Comparison of ENCODE assay signal across 9 cellular contexts in the genomic region with DNA sequence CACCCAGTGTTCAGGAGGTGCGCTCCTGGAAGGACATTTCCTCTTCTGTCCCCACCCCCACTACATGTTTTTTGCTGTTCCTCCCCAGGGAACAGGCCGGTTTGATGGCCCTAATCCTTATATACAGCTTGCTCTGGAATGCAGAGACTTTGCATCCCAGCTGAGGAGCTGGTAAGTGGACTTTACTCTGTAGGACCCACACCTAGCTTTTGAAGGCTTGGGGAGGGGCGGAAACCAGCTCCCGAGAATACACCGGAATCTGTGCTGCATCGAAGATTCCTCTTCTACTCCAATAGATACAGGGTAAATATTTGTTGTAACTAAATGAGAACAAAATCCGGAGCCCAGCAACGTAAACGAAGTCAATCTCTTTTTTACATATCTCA. TPM values are rescaled to one million over a fixed set of nuclear protein-coding genes. Genes with fewer than 3 reads are reported as not detected.
A peak's percentile ranks its signal among the peaks of the same experiment; 100 is the strongest.
DNase-seq lines count a peak whose midpoint lies in the region; ATAC-seq and TF ChIP-seq lines count a peak whose summit lies in the region.
"Had no signal": no experiment of that assay in that cellular context is flagged by ENCODE, and none has a peak within 500 bp of the region (broad histone marks: within the 10 kb centered on the region; RNA-seq: fewer than 3 reads in every experiment).

No MANE protein-coding gene starts in this region.

- H3K4me3 Mint-ChIP-seq in glutamatergic neuron (ENCODE audit: unreplicated experiment) (peak overlapping the region; percentile 96), neural progenitor cell (peak overlapping the region; percentile 88)

- H3K4me3 ChIP-seq in H7 (ENCODE audit: insufficient read depth, low read depth, low read length) (peak overlapping the region; percentile 90), NT2/D1 (ENCODE audit: insufficient read length, low read depth) (peak overlapping the region; percentile 75), neural progenitor cell (peak overlapping the region; percentile 83)

- DNase-seq in H7 (peak; percentile 61), NT2/D1 (ENCODE audit: low read depth, low spot score) (peak; percentile 85), glutamatergic neuron (no peak), neural progenitor cell (ENCODE audit: low spot score) (peak; percentile 71)
- DNase-seq: activated CD4-positive, alpha-beta T cell treated with anti-CD3 and anti-CD28 coated beads, Interleukin-2, amount 50 U/mL, for 48 hours; MG63 had no signal

- TF ChIP-seq CTCF in glutamatergic neuron (IDR thresholded peaks at IDR 0.05; ENCODE audit: partially characterized antibody, unreplicated experiment) = no peak
- TF ChIP-seq CTCF in neural progenitor cell (IDR thresholded peaks at IDR 0.05) = no peak

- H3K4me1 ChIP-seq in NT2/D1 (ENCODE audit: insufficient read depth, insufficient read length) (peaks cover 22% of the 10 kb centered on the region), neural progenitor cell (peaks cover 38% of the 10 kb centered on the region)

- no peaks in the 10 kb centered on the region for H3K36me3 ChIP-seq in H7 (replicated peaks; ENCODE audit: control insufficient read depth, insufficient read depth, low read length)
- H3K36me3 ChIP-seq in NT2/D1 (ENCODE audit: insufficient read depth, insufficient read length, low read length) = no peaks in the 10 kb centered on the region
- H3K36me3 ChIP-seq in neural progenitor cell = no peaks in the 10 kb centered on the region
- H3K36me3 ChIP-seq: MG63 had no signal

- H3K9me3 ChIP-seq in NT2/D1 (ENCODE audit: insufficient read depth, low read length) (no peaks in the 10 kb centered on the region), neural progenitor cell (ENCODE audit: low read depth) (no peaks in the 10 kb centered on the region)
- H3K9me3 ChIP-seq: MG63 had no signal

- no peak for ATAC-seq in GM21360 (IDR thresholded peaks at IDR 0.05; ENCODE audit: unreplicated experiment)
- no peak for ATAC-seq in GM18868 (IDR thresholded peaks at IDR 0.05; ENCODE audit: unreplicated experiment)
- no peak for ATAC-seq in GM18873 (IDR thresholded peaks at IDR 0.05; ENCODE audit: low FRiP score, unreplicated experiment)

- H3K27ac ChIP-seq in neural progenitor cell = peak overlapping the region; percentile 84

- no peaks in the 10 kb centered on the region for H3K36me3 Mint-ChIP-seq in glutamatergic neuron (ENCODE audit: unreplicated experiment)
- no peaks in the 10 kb centered on the region for H3K36me3 Mint-ChIP-seq in neural progenitor cell

- H3K27ac Mint-ChIP-seq in glutamatergic neuron (ENCODE audit: unreplicated experiment) = no peak overlapping the region
- no peak overlapping the region for H3K27ac Mint-ChIP-seq in neural progenitor cell

- peaks cover 20% of the 10 kb centered on the region for H4K20me1 ChIP-seq in neural progenitor cell (ENCODE audit: low read depth)

- H3K9me3 Mint-ChIP-seq in glutamatergic neuron (ENCODE audit: unreplicated experiment) = peaks cover 10% of the 10 kb centered on the region
- no peaks in the 10 kb centered on the region for H3K9me3 Mint-ChIP-seq in neural progenitor cell

- peaks cover 7% of the 10 kb centered on the region for H3K4me1 Mint-ChIP-seq in glutamatergic neuron (ENCODE audit: low read depth, unreplicated experiment)
- H3K4me1 Mint-ChIP-seq in neural progenitor cell = peaks cover 32% of the 10 kb centered on the region

- peaks cover 16% of the 10 kb centered on the region for H3K79me2 ChIP-seq in neural progenitor cell (ENCODE audit: low read depth)

- peak overlapping the region; percentile 46 for H2AFZ ChIP-seq in neural progenitor cell (replicated peaks)

- peaks cover 52% of the 10 kb centered on the region for H3F3A ChIP-seq in neural progenitor cell (ENCODE audit: low read depth)

- peaks cover 13% of the 10 kb centered on the region for H3K27me3 Mint-ChIP-seq in glutamatergic neuron (ENCODE audit: unreplicated experiment)
- H3K27me3 Mint-ChIP-seq in neural progenitor cell (ENCODE audit: insufficient read depth, low read depth) = peaks cover 5% of the 10 kb centered on the region

- H3K9ac ChIP-seq in NT2/D1 (ENCODE audit: insufficient read length, low read depth) (peak overlapping the region; percentile 87), neural progenitor cell (no peak overlapping the region)

- H3K27me3 ChIP-seq in H7 (ENCODE audit: control insufficient read depth, insufficient read depth, low read length) (no peaks in the 10 kb centered on the region), NT2/D1 (ENCODE audit: insufficient read depth, insufficient read length) (no peaks in the 10 kb centered on the region), neural progenitor cell (no peaks in the 10 kb centered on the region)

- peak overlapping the region; percentile 98 for H3K4me2 ChIP-seq in neural progenitor cell

RNA-seq across cellular contexts. Expression of a gene that starts 1.2 kb away (rescaled TPM):
- 18.5 and 20.3 TPM in 2 replicates for total RNA-seq in H7 (2014; rRNA removed; shearing (Covaris generic))
- total RNA-seq in glutamatergic neuron (ENCODE audit: unreplicated experiment) (2.0 TPM), neural progenitor cell (ENCODE audit: low replicate concordance) (5.4 and 12.4 TPM in 2 replicates)

RNA-seq across cellular contexts. Expression of a gene that starts 30.1 kb away (rescaled TPM):
- 11.3 and 11.9 TPM in 2 replicates for total RNA-seq in H7 (2014; rRNA removed; shearing (Covaris generic))
- 7.0 TPM for total RNA-seq in glutamatergic neuron (ENCODE audit: unreplicated experiment)
- total RNA-seq in neural progenitor cell (ENCODE audit: low replicate concordance) = 9.3 and 10.0 TPM in 2 replicates

RNA-seq across cellular contexts. Expression of a gene that starts 50.7 kb away (rescaled TPM):
- total RNA-seq in H7 (2014; rRNA removed; shearing (Covaris generic)) = 44.7 and 56.5 TPM in 2 replicates
- total RNA-seq in glutamatergic neuron (ENCODE audit: unreplicated experiment) (146 TPM), neural progenitor cell (ENCODE audit: low replicate concordance) (61.5 and 71.6 TPM in 2 replicates)
